ENCODE assay signal across 27 cellular contexts in genomic region chr1:72946901-72947505, GRCh38.
"Had no signal": no experiment of that assay in that cellular context is flagged by ENCODE, and none has a peak within 500 bp of the region (broad histone marks: within the 10 kb centered on the region; RNA-seq: fewer than 3 reads in every experiment).

No MANE protein-coding gene starts in this region.

- H3K9me3 Mint-ChIP-seq: T-helper 2 cell treated with Interferon-gamma antibody and Interleukin-4, amounts not matched to agents 5 μg/mL and 100 μg/mL, for 36 hours had no signal

- H3K27me3 Mint-ChIP-seq: activated CD4-positive, alpha-beta T cell treated with anti-CD3 and anti-CD28 coated beads for 36 hours; activated naive CD8-positive, alpha-beta T cell treated with anti-CD3 and anti-CD28 coated beads for 36 hours; effector memory CD8-positive, alpha-beta T cell; naive B cell; T-cell had no signal

- ATAC-seq: activated CD4-positive, alpha-beta T cell treated with anti-CD3 and anti-CD28 coated beads for 36 hours; activated T-cell treated with anti-CD3 and anti-CD28 coated beads, Interleukin-2, amount 50 U/mL, for 4 hours; effector memory CD8-positive, alpha-beta T cell; left lobe of liver; lower lobe of right lung; right cardiac atrium; T-cell had no signal

- H3K4me1 Mint-ChIP-seq: activated CD4-positive, alpha-beta T cell treated with anti-CD3 and anti-CD28 coated beads for 36 hours; activated naive CD8-positive, alpha-beta T cell treated with anti-CD3 and anti-CD28 coated beads for 36 hours; naive B cell; T-cell had no signal

- H3K4me3 ChIP-seq: esophagus muscularis mucosa, lower lobe of right lung, prostate gland, thoracic aorta, upper lobe of left lung had no signal

- H3K4me3 Mint-ChIP-seq: activated CD4-positive, alpha-beta T cell treated with anti-CD3 and anti-CD28 coated beads for 36 hours; activated naive CD8-positive, alpha-beta T cell treated with anti-CD3 and anti-CD28 coated beads for 36 hours; activated T-cell treated with anti-CD3 and anti-CD28 coated beads, Interleukin-2, amount 50 U/mL, for 4 hours; effector memory CD8-positive, alpha-beta T cell; naive B cell; neural crest cell; T-cell; T-helper 2 cell treated with Interferon-gamma antibody and Interleukin-4, amounts not matched to agents 5 μg/mL and 100 μg/mL, for 36 hours had no signal

- H3K9me3 ChIP-seq: esophagus muscularis mucosa, lower lobe of right lung, prostate gland, thoracic aorta, upper lobe of left lung had no signal

- H3K27ac ChIP-seq: brain microvascular endothelial cell, esophagus muscularis mucosa, lower lobe of right lung, prostate gland, thoracic aorta, upper lobe of left lung had no signal

- FAIRE-seq: colon, endothelial cell of umbilical vein, TTC549 had no signal

- H3K27ac Mint-ChIP-seq: activated CD4-positive, alpha-beta T cell treated with anti-CD3 and anti-CD28 coated beads for 36 hours; activated naive CD8-positive, alpha-beta T cell treated with anti-CD3 and anti-CD28 coated beads for 36 hours; effector memory CD8-positive, alpha-beta T cell; naive B cell; T-cell; T-helper 2 cell treated with Interferon-gamma antibody and Interleukin-4, amounts not matched to agents 5 μg/mL and 100 μg/mL, for 36 hours had no signal

- H3K4me1 ChIP-seq: lower lobe of right lung, prostate gland, upper lobe of left lung had no signal

- H3K36me3 ChIP-seq: brain microvascular endothelial cell, esophagus muscularis mucosa, lower lobe of right lung, prostate gland, thoracic aorta, upper lobe of left lung had no signal

- H3K36me3 Mint-ChIP-seq: activated naive CD8-positive, alpha-beta T cell treated with anti-CD3 and anti-CD28 coated beads for 36 hours; naive B cell; T-cell had no signal

- DNase-seq: activated CD4-positive, alpha-beta T cell treated with anti-CD3 and anti-CD28 coated beads for 36 hours; activated CD4-positive, alpha-beta T cell treated with anti-CD3 and anti-CD28 coated beads, Interleukin-2, amount 50 U/mL, for 4 hours; activated CD8-positive, alpha-beta memory T cell treated with anti-CD3 and anti-CD28 coated beads, Interleukin-2, amount 50 U/mL, for 48 hours; activated naive CD4-positive, alpha-beta T cell treated with Interleukin-2 at 50 U/mL for 16 hours; activated naive CD8-positive, alpha-beta T cell treated with anti-CD3 and anti-CD28 coated beads for 36 hours; activated T-cell treated with anti-CD3 and anti-CD28 coated beads, Interleukin-2, amount 50 U/mL, for 4 hours; amniotic stem cell; brain microvascular endothelial cell; caudate nucleus; effector memory CD8-positive, alpha-beta T cell; lower lobe of right lung; mesendoderm; naive B cell; right cardiac atrium; stimulated activated CD4-positive, alpha-beta T cell treated with anti-CD3 and anti-CD28 coated beads, Interleukin-4, amount 100 ng/mL, for 24 hours; stimulated activated naive CD4-positive, alpha-beta T cell treated with Interleukin-2 at 50 U/mL for 16 hours; T-cell; upper lobe of left lung had no signal

- H3K27me3 ChIP-seq: brain microvascular endothelial cell, esophagus muscularis mucosa, upper lobe of left lung had no signal
